In the genomic region with DNA sequence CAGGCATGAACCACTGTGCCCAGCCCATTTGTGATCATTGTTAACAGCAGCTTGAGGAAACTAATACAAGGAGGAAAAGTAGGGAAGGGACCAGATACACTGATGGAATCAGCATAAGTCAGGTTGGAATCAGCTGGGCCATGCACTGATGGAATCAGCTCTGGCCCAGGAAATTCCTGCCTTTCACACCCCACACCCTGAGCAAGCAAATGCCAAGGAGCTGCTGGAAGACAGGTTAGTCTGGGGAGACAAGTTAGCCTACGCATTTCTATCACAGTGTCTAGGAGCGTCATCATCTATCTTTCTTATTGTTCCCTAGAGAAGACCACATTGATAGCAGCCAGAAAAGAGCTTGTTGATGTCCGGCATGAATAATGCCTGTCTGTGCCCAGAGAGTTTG, we compare ENCODE assay signal across 16 cellular contexts. TPM values are rescaled to one million over a fixed set of nuclear protein-coding genes. Genes with fewer than 3 reads are reported as not detected.
DNase-seq lines count a peak whose midpoint lies in the region; ATAC-seq, FAIRE-seq and TF ChIP-seq lines count a peak whose summit lies in the region.
"Had no signal": no experiment of that assay in that cellular context is flagged by ENCODE, and none has a peak within 500 bp of the region (broad histone marks: within the 10 kb centered on the region; RNA-seq: fewer than 3 reads in every experiment).

No MANE protein-coding gene starts in this region.

- H2BK12ac ChIP-seq in H1 (ENCODE audit: low read depth, low read length), result no peak overlapping the region

- no peak overlapping the region for H4K91ac ChIP-seq in H1 (replicated peaks; ENCODE audit: insufficient read length, low read length)

- H2BK5ac ChIP-seq in H1 (ENCODE audit: low read depth, low read length) (no peak overlapping the region), mesendoderm (ENCODE audit: low read length) (no peak overlapping the region)

- 0 out of 2 replicates have a peak overlapping the region, but pooled peaks have one; percentile 57 for H2BK20ac ChIP-seq in H1 (ENCODE audit: low read length)

- WGBS in H1 (ENCODE audit: extremely low coverage in 1 of 2, insufficient coverage in 1 of 2, insufficient read length in 1 of 2, insufficient replicate concordance in 2 of 2, low coverage in 1 of 2, low lambda C conversion rate in 2 of 2, missing lambda C conversion rate in 1 of 2), 2 experiments, result 98% methylated on average over 3 of the region's 3 CpGs; no CpG with 5 or more reads in 1 of the 2 experiments
- no CpG with 5 or more reads among the region's 3 CpGs for WGBS in mesendoderm (ENCODE audit: extremely low coverage, insufficient coverage, low lambda C conversion rate)
- 98% methylated on average over 3 of the region's 3 CpGs for WGBS in smooth muscle cell (ENCODE audit: low lambda C conversion rate)

- no peak for FAIRE-seq in H1 (lab: Jason Lieb, UNC)
- FAIRE-seq: GM12878, HTR-8/SVneo had no signal

- no peak for TF ChIP-seq RAD21 in H1 (IDR thresholded peaks at IDR 0.05 in 1 of 2, conservative IDR thresholded peaks at IDR 0.05 in 1 of 2; ENCODE audit: low read depth in 2 of 2, low read length in 2 of 2)

- H3K23me2 ChIP-seq in H1 (ENCODE audit: low read depth, low read length), result no peaks in the 10 kb centered on the region

- H2AFZ ChIP-seq in H1 (ENCODE audit: low read length) (no peak overlapping the region), smooth muscle cell (ENCODE audit: low read depth) (no peak overlapping the region)
- H2AFZ ChIP-seq: GM23338 had no signal

- H3K27ac ChIP-seq in H1 (ENCODE audit: low read depth, low read length) (no peak overlapping the region), mesendoderm (ENCODE audit: low read depth, low read length) (no peak overlapping the region), smooth muscle cell (ENCODE audit: low read depth) (peak overlapping the region; percentile 74)
- H3K27ac ChIP-seq: BLaER1 treated with 17β-estradiol and CSF1 and Interleukin-3, amounts not matched to agents 10 nM and 100 nM had no signal

- H3F3A ChIP-seq in smooth muscle cell (ENCODE audit: low read depth), result no peaks in the 10 kb centered on the region

- H3K23ac ChIP-seq in H1 (ENCODE audit: insufficient read length) (no peak overlapping the region), mesendoderm (ENCODE audit: low read length) (no peak overlapping the region)

- no peak for ATAC-seq in HG03045 (IDR thresholded peaks at IDR 0.05; ENCODE audit: unreplicated experiment)
- ATAC-seq: CD8-positive, alpha-beta T cell; GM12878; GM23338; HCT116 had no signal

- H3K79me1 ChIP-seq in H1 (ENCODE audit: low read depth, low read length) (no peaks in the 10 kb centered on the region), mesendoderm (ENCODE audit: low read length) (no peaks in the 10 kb centered on the region)

- H3K36me3 ChIP-seq in H1 (ENCODE audit: control insufficient read depth in 2 of 4, insufficient read depth in 4 of 4, low read length in 3 of 4) (no peaks in the 10 kb centered on the region; a peak in 1 of 8 replicates), mesendoderm (ENCODE audit: control insufficient read depth, insufficient read depth, low read length) (no peaks in the 10 kb centered on the region), smooth muscle cell (ENCODE audit: low read depth) (no peaks in the 10 kb centered on the region)

- H3K4me3 ChIP-seq in H1 (ENCODE audit: extremely low read depth in 1 of 4, insufficient read depth in 2 of 4, low read depth in 3 of 4, low read length in 4 of 4) (no peak overlapping the region), mesendoderm (ENCODE audit: low read length) (no peak overlapping the region), smooth muscle cell (no peak overlapping the region)
- H3K4me3 ChIP-seq: BLaER1 treated with 17β-estradiol and CSF1 and Interleukin-3, amounts not matched to agents 10 nM and 100 nM; GM12878; GM23338 had no signal

- H2BK120ac ChIP-seq in H1 (replicated peaks; ENCODE audit: low read depth, low read length) (no peak overlapping the region), mesendoderm (ENCODE audit: low read depth, low read length) (no peak overlapping the region)

- H3K9ac ChIP-seq in H1 (replicated peaks in 1 of 4; ENCODE audit: extremely low read depth in 1 of 4, low read depth in 3 of 4, low read length in 3 of 4) (no peak overlapping the region), mesendoderm (ENCODE audit: low read length) (no peak overlapping the region), smooth muscle cell (ENCODE audit: low read depth) (no peak overlapping the region)
- H3K9ac ChIP-seq: BLaER1 treated with 17β-estradiol and CSF1 and Interleukin-3, amounts not matched to agents 10 nM and 100 nM had no signal

- no peak for TF ChIP-seq POLR2A in H1 (IDR thresholded peaks at IDR 0.05; ENCODE audit: control extremely low read depth in 1 of 2, low read depth in 2 of 2, low read length in 2 of 2)

- H3K4me1 ChIP-seq in H1 (replicated peaks in 1 of 4; ENCODE audit: control insufficient read depth in 3 of 4, insufficient read depth in 4 of 4, low read length in 3 of 4) (no peaks in the 10 kb centered on the region), mesendoderm (ENCODE audit: control insufficient read depth, low read depth, low read length) (no peaks in the 10 kb centered on the region), smooth muscle cell (ENCODE audit: low read depth) (no peaks in the 10 kb centered on the region)

- no peak overlapping the region for H3K4me2 ChIP-seq in H1 (ENCODE audit: insufficient read depth in 1 of 2, low read depth in 2 of 2, low read length in 2 of 2)
- no peak overlapping the region for H3K4me2 ChIP-seq in mesendoderm (ENCODE audit: low read length)
- peak overlapping the region; percentile 44 for H3K4me2 ChIP-seq in smooth muscle cell
- H3K4me2 ChIP-seq: BLaER1 treated with 17β-estradiol and CSF1 and Interleukin-3, amounts not matched to agents 10 nM and 100 nM; GM23338 had no signal

- H3K27me3 ChIP-seq in H1 (replicated peaks in 1 of 4; ENCODE audit: control insufficient read depth in 3 of 4, extremely low read depth in 1 of 4, insufficient read depth in 3 of 4, low read length in 3 of 4), result no peaks in the 10 kb centered on the region
- no peaks in the 10 kb centered on the region for H3K27me3 ChIP-seq in mesendoderm (ENCODE audit: insufficient read depth, low read length, poor library complexity)
- no peaks in the 10 kb centered on the region for H3K27me3 ChIP-seq in smooth muscle cell (ENCODE audit: low read depth)
- H3K27me3 ChIP-seq: BLaER1 treated with 17β-estradiol and CSF1 and Interleukin-3, amounts not matched to agents 10 nM and 100 nM had no signal

- no peaks in the 10 kb centered on the region for H3K79me2 ChIP-seq in H1 (ENCODE audit: control insufficient read depth in 1 of 2, insufficient read depth in 2 of 2, low read length in 2 of 2)
- H3K79me2 ChIP-seq in mesendoderm (ENCODE audit: control insufficient read depth, insufficient read depth, low read length), result no peaks in the 10 kb centered on the region
- H3K79me2 ChIP-seq in smooth muscle cell (ENCODE audit: low read depth), result no peaks in the 10 kb centered on the region

- H3K18ac ChIP-seq in H1 (ENCODE audit: extremely low read depth, low read length), result no peak overlapping the region
- no peak overlapping the region for H3K18ac ChIP-seq in mesendoderm (ENCODE audit: low read length)

- no peak overlapping the region for H3K56ac ChIP-seq in H1 (replicated peaks; ENCODE audit: insufficient read length, low read depth, low read length)
- no peak overlapping the region for H3K56ac ChIP-seq in mesendoderm (ENCODE audit: low read length)

- no peak overlapping the region for H3K14ac ChIP-seq in H1 (ENCODE audit: insufficient read length)

- CTCF ChIA-PET in H1 (lab: Charles Lee; ENCODE audit: partially characterized antibody), result interaction anchor here (1.0 to 4.4 kb wide), 3 partner anchors 9 to 16 kb away, joined by 3 to 18 read pairs (median 3); partner anchors contain the start of gene CEP135

- DNase-seq in ELF-1 (ENCODE audit: low read depth, low spot score) (peak; percentile 19), H1 (ENCODE audit: low read depth in 1 of 2, low spot score in 2 of 2) (no peak), mesendoderm (peak; percentile 49), smooth muscle cell (lab: John Stamatoyannopoulos, UW; ENCODE audit: unreplicated experiment) (no peak), NCI-H748 (lab: John Stamatoyannopoulos, UW; ENCODE audit: unreplicated experiment) (no peak)
- no peak for DNase-seq in activated CD8-positive, alpha-beta memory T cell treated with anti-CD3 and anti-CD28 coated beads for 24 hours
- DNase-seq: 8988T; Calu3; CD8-positive, alpha-beta T cell; H7 had no signal

- no peak for TF ChIP-seq EP300 in H1 (IDR thresholded peaks at IDR 0.05; ENCODE audit: borderline replicate concordance in 1 of 2, low read depth in 2 of 2, low read length in 2 of 2)

- H4K20me1 ChIP-seq in H1 (replicated peaks in 1 of 2; ENCODE audit: control insufficient read depth in 1 of 2, insufficient read depth in 2 of 2, low read length in 2 of 2) (no peaks in the 10 kb centered on the region), smooth muscle cell (ENCODE audit: low read depth) (no peaks in the 10 kb centered on the region)
- H4K20me1 ChIP-seq: BLaER1 treated with 17β-estradiol and CSF1 and Interleukin-3, amounts not matched to agents 10 nM and 100 nM had no signal

- H4K5ac ChIP-seq in H1 (ENCODE audit: insufficient read length, low read depth, low read length) (no peak overlapping the region), mesendoderm (ENCODE audit: low read length) (no peak overlapping the region)

- POLR2A ChIA-PET in H1 (lab: Charles Lee; ENCODE audit: partially characterized antibody), result interaction anchor here (1.1 kb wide), 1 partner anchor 16 kb away, joined by 5 read pairs; the partner anchor contains the start of gene CEP135

- H3K4ac ChIP-seq in H1 (replicated peaks; ENCODE audit: insufficient read length, low read depth, low read length) (no peak overlapping the region), mesendoderm (ENCODE audit: low read depth, low read length) (no peak overlapping the region)

- TF ChIP-seq CTCF in H1 (IDR thresholded peaks at IDR 0.05; ENCODE audit: control extremely low read depth in 1 of 3, insufficient read depth in 1 of 3, low read depth in 1 of 3, low read length in 3 of 3) (no peak), smooth muscle cell (IDR thresholded peaks at IDR 0.05; ENCODE audit: borderline replicate concordance, insufficient read depth, poor library complexity, severe bottlenecking) (no peak)

- H2BK15ac ChIP-seq in H1 (ENCODE audit: low read length), result no peak overlapping the region
- no peak overlapping the region for H2BK15ac ChIP-seq in mesendoderm (replicated peaks; ENCODE audit: low read depth)

- H3K9me3 ChIP-seq in H1 (ENCODE audit: insufficient read depth in 2 of 2, low read depth in 1 of 2, low read length in 1 of 2) (no peaks in the 10 kb centered on the region; a peak in 1 of 4 replicates), smooth muscle cell (replicated peaks; ENCODE audit: low read depth) (peaks cover 6% of the 10 kb centered on the region)

- H4K8ac ChIP-seq in H1 (ENCODE audit: extremely low read depth, insufficient read depth, low read length) (no peak overlapping the region), mesendoderm (ENCODE audit: low read depth, low read length) (no peak overlapping the region)

- H2AK5ac ChIP-seq in H1 (ENCODE audit: low read depth, low read length) (no peak overlapping the region), mesendoderm (ENCODE audit: low read length) (no peak overlapping the region)

RNA-seq across cellular contexts. Expression of gene CEP135, which starts 16.3 kb away (rescaled TPM):
- total RNA-seq in H1 (2021; fragmentation: NEBNext Ultra II Directional; extraction: Animal tissue kit (Norgen Biotek cat#: 25700)), result 12.4 and 14.5 TPM in 2 replicates
- polyA plus RNA-seq in H1 (2011; rRNA removed) (2.0 and 2.7 TPM in 2 replicates), smooth muscle cell (3.1 and 4.5 TPM in 2 replicates)
- polyA plus RNA-seq in H1 (2011; cell fraction: cytosol; rRNA removed), result 5.8 TPM
- 3.5 TPM for polyA plus RNA-seq in H1 (2011; cell fraction: nucleus; rRNA removed)
- polyA plus RNA-seq in H1 (2012, experiment 1 of 2), result 3.5 to 8.2 TPM (median 4.8 TPM) in 4 replicates
- 0.51 TPM for polyA plus RNA-seq in H1 (2012, experiment 2 of 2)
- 7.9 TPM for polyA plus RNA-seq in H1 (2013, experiment 1 of 2)
- 7.4 TPM for polyA plus RNA-seq in H1 (2013, experiment 2 of 2)
- polyA minus RNA-seq in H1 (2011; rRNA and poly(A)+ RNA removed), result 5.8 and 6.5 TPM in 2 replicates
- 4.0 TPM for polyA minus RNA-seq in H1 (2011; cell fraction: cytosol; rRNA and poly(A)+ RNA removed)
- 22.2 TPM for polyA minus RNA-seq in H1 (2011; cell fraction: nucleus; rRNA and poly(A)+ RNA removed)
- polyA plus RNA-seq in mesendoderm (2013, experiment 1 of 2), result 13.3 TPM
- polyA plus RNA-seq in mesendoderm (2013, experiment 2 of 2), result 13.3 TPM
- total RNA-seq in smooth muscle cell, result 11.4 and 28.9 TPM in 2 replicates

Comparison
In these comparisons a context has a peak if more than half of its experiments do, and no peak if none do; other contexts are left out.
1. DNase-seq: peak in ELF-1 (single experiment) and mesendoderm (single experiment); none in H1 (0 of 2), smooth muscle cell (single experiment), NCI-H748 (single experiment) and activated CD8-positive, alpha-beta memory T cell treated with anti-CD3 and anti-CD28 coated beads for 24 hours (single experiment).